18 cellular contexts compared by ENCODE assay signal in the genomic region with DNA sequence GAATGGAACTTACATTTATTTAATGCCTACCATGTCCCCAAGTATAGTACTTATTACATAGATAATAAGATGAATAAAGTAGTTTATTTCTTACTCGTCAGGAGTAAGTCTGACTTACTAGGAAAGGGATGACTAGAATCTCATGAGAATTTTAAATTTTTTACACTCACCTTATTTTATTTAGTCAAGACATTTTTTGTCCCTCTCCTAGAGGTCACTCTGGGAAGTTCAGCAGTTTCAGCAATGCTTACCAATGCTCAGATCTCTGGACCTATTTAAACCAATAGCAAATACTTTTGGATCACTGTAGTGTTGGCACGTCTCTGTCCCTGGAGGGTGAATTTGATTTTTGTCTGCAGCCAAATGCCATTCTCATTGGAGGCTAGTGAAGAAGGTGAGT.
"Had no signal": no experiment of that assay in that cellular context is flagged by ENCODE, and none has a peak within 500 bp of the region (broad histone marks: within the 10 kb centered on the region; RNA-seq: fewer than 3 reads in every experiment).

No MANE protein-coding gene starts in this region.

- H3K4me1 ChIP-seq: body of pancreas, pancreas had no signal

- H3K27me3 ChIP-seq: body of pancreas, neutrophil, pancreas, sigmoid colon had no signal

- DNase-seq: activated CD4-positive, alpha-beta memory T cell treated with anti-CD3 and anti-CD28 coated beads for 36 hours; activated CD4-positive, alpha-beta T cell treated with anti-CD3 and anti-CD28 coated beads for 36 hours; activated CD8-positive, alpha-beta memory T cell treated with anti-CD3 and anti-CD28 coated beads, Interleukin-2, amount 10 ng/mL, durations not matched to agents 7 days and 5 days; activated naive CD4-positive, alpha-beta T cell; activated naive CD8-positive, alpha-beta T cell treated with anti-CD3 and anti-CD28 coated beads for 36 hours; amniotic stem cell; body of pancreas; caudate nucleus; mesenchymal stem cell; naive thymus-derived CD4-positive, alpha-beta T cell; pancreas; sigmoid colon; stimulated activated CD4-positive, alpha-beta T cell treated with anti-CD3 and anti-CD28 coated beads, Interleukin-4, amount 100 ng/mL, for 4 hours; stimulated activated naive B cell treated with anti-CD40 and anti-IgM and Interleukin-4, amounts not matched to agents 10 μg/mL and 1 μg/mL and 100 μg/mL, for 72 hours; T-cell had no signal

- H3K27ac Mint-ChIP-seq: activated CD4-positive, alpha-beta memory T cell treated with anti-CD3 and anti-CD28 coated beads for 36 hours; activated CD4-positive, alpha-beta T cell treated with anti-CD3 and anti-CD28 coated beads for 36 hours; activated naive CD8-positive, alpha-beta T cell treated with anti-CD3 and anti-CD28 coated beads for 36 hours; activated T-helper 17 cell treated with anti-CD3 and anti-CD28 coated beads, Interleukin-2, amount 50 U/mL, for 72 hours; stimulated activated naive B cell treated with anti-CD40 and anti-IgM and Interleukin-4, amounts not matched to agents 10 μg/mL and 1 μg/mL and 100 μg/mL, for 72 hours; WTC11 had no signal

- H3K4me3 ChIP-seq: body of pancreas, pancreas, sigmoid colon had no signal

- H3K4me1 Mint-ChIP-seq: stimulated activated naive B cell treated with anti-CD40 and anti-IgM and Interleukin-4, amounts not matched to agents 10 μg/mL and 1 μg/mL and 100 μg/mL, for 72 hours had no signal

- H3K27me3 Mint-ChIP-seq: activated CD4-positive, alpha-beta memory T cell treated with anti-CD3 and anti-CD28 coated beads for 36 hours; activated CD4-positive, alpha-beta T cell treated with anti-CD3 and anti-CD28 coated beads for 36 hours; activated CD8-positive, alpha-beta memory T cell treated with anti-CD3 and anti-CD28 coated beads, Interleukin-2, amount 10 ng/mL, durations not matched to agents 7 days and 5 days; activated naive CD8-positive, alpha-beta T cell treated with anti-CD3 and anti-CD28 coated beads for 36 hours; activated T-helper 17 cell treated with anti-CD3 and anti-CD28 coated beads, Interleukin-2, amount 50 U/mL, for 72 hours; stimulated activated naive B cell treated with anti-CD40 and anti-IgM and Interleukin-4, amounts not matched to agents 10 μg/mL and 1 μg/mL and 100 μg/mL, for 72 hours; T-cell had no signal

- H3K36me3 Mint-ChIP-seq: T-cell, WTC11 had no signal

- H3K36me3 ChIP-seq: neutrophil, pancreas, sigmoid colon had no signal

- H3K4me3 Mint-ChIP-seq: activated CD4-positive, alpha-beta memory T cell treated with anti-CD3 and anti-CD28 coated beads for 36 hours; activated CD4-positive, alpha-beta T cell treated with anti-CD3 and anti-CD28 coated beads for 36 hours; activated CD8-positive, alpha-beta memory T cell treated with anti-CD3 and anti-CD28 coated beads, Interleukin-2, amount 10 ng/mL, durations not matched to agents 7 days and 5 days; activated naive CD8-positive, alpha-beta T cell treated with anti-CD3 and anti-CD28 coated beads for 36 hours; stimulated activated naive B cell treated with anti-CD40 and anti-IgM and Interleukin-4, amounts not matched to agents 10 μg/mL and 1 μg/mL and 100 μg/mL, for 72 hours; WTC11 had no signal

- H3K9me3 Mint-ChIP-seq: activated CD4-positive, alpha-beta memory T cell treated with anti-CD3 and anti-CD28 coated beads for 36 hours; activated naive CD8-positive, alpha-beta T cell treated with anti-CD3 and anti-CD28 coated beads for 36 hours; activated T-helper 17 cell treated with anti-CD3 and anti-CD28 coated beads, Interleukin-2, amount 50 U/mL, for 72 hours; stimulated activated naive B cell treated with anti-CD40 and anti-IgM and Interleukin-4, amounts not matched to agents 10 μg/mL and 1 μg/mL and 100 μg/mL, for 72 hours; T-cell; WTC11 had no signal

- H3K9me3 ChIP-seq: body of pancreas, neutrophil, pancreas, sigmoid colon had no signal
